In genomic region chr7:452230-452751, GRCh38 we compare ENCODE assay signal across 14 cellular contexts.
DNase-seq lines count a peak whose midpoint lies in the region; ATAC-seq, FAIRE-seq and TF ChIP-seq lines count a peak whose summit lies in the region.
"Had no signal": no experiment of that assay in that cellular context is flagged by ENCODE, and none has a peak within 500 bp of the region (broad histone marks: within the 10 kb centered on the region; RNA-seq: fewer than 3 reads in every experiment).

No MANE protein-coding gene starts in this region.

- peak overlapping the region; percentile 58; the same call in 1 of the 2 replicates for H4K8ac ChIP-seq in H1 (ENCODE audit: extremely low read depth, insufficient read depth, low read length)

- no peak overlapping the region for H2AK5ac ChIP-seq in H1 (ENCODE audit: low read depth, low read length)

- H2AFZ ChIP-seq in H1 (ENCODE audit: low read length), result peak overlapping the region; percentile 14; the same call in 1 of the 2 replicates

- TF ChIP-seq EP300 in H1 (IDR thresholded peaks at IDR 0.05; ENCODE audit: borderline replicate concordance in 1 of 2, low read depth in 2 of 2, low read length in 2 of 2), result no peak

- POLR2A ChIA-PET in H1 (lab: Charles Lee; ENCODE audit: partially characterized antibody), result interaction anchor here (0.6 to 1.0 kb wide), 2 partner anchors 8 to 31 kb away, joined by 3 read pairs; no protein-coding TSS in a partner anchor

- peak overlapping the region; percentile 93 for H3K18ac ChIP-seq in H1 (ENCODE audit: extremely low read depth, low read length)

- peak; percentile 43 to 68 for ATAC-seq in left cardiac atrium
- peak; percentile 44 to 66 for ATAC-seq in lower lobe of right lung
- no peak for ATAC-seq in HG03139 (IDR thresholded peaks at IDR 0.05; ENCODE audit: unreplicated experiment)
- no peak for ATAC-seq in GM18517 (IDR thresholded peaks at IDR 0.05; ENCODE audit: unreplicated experiment)
- no peak for ATAC-seq in GM18870 (IDR thresholded peaks at IDR 0.05; ENCODE audit: unreplicated experiment)

- H3K9ac ChIP-seq in H1 (replicated peaks in 1 of 4; ENCODE audit: extremely low read depth in 1 of 4, low read depth in 3 of 4, low read length in 3 of 4), result no peak overlapping the region; a peak in 1 of 7 replicates

- H3K4ac ChIP-seq in H1 (replicated peaks; ENCODE audit: insufficient read length, low read depth, low read length), result peak overlapping the region; percentile 83

- H3K14ac ChIP-seq in H1 (ENCODE audit: insufficient read length), result no peak overlapping the region

- TF ChIP-seq POLR2A in H1 (IDR thresholded peaks at IDR 0.05; ENCODE audit: control extremely low read depth in 1 of 2, low read depth in 2 of 2, low read length in 2 of 2), result no peak

- H3K9me3 ChIP-seq in right atrium auricular region (no peaks in the 10 kb centered on the region), H1 (ENCODE audit: insufficient read depth in 2 of 2, low read depth in 1 of 2, low read length in 1 of 2) (no peaks in the 10 kb centered on the region), lower lobe of right lung (no peaks in the 10 kb centered on the region)
- H3K9me3 ChIP-seq: colonic mucosa, gastrocnemius medialis had no signal

- peaks cover 1% of the 10 kb centered on the region; the same call in 1 of the 2 replicates for H3K23me2 ChIP-seq in H1 (ENCODE audit: low read depth, low read length)

- no peaks in the 10 kb centered on the region for H4K20me1 ChIP-seq in H1 (replicated peaks in 1 of 2; ENCODE audit: control insufficient read depth in 1 of 2, insufficient read depth in 2 of 2, low read length in 2 of 2)

- CTCF ChIA-PET in H1 (lab: Charles Lee; ENCODE audit: partially characterized antibody), result interaction anchor here (0.6 to 1.0 kb wide), 2 partner anchors 24 to 62 kb away, joined by 3 read pairs; no protein-coding TSS in a partner anchor

- no peak for TF ChIP-seq RAD21 in H1 (IDR thresholded peaks at IDR 0.05 in 1 of 2, conservative IDR thresholded peaks at IDR 0.05 in 1 of 2; ENCODE audit: low read depth in 2 of 2, low read length in 2 of 2)

- peak overlapping the region; percentile 52 for H2BK120ac ChIP-seq in H1 (replicated peaks; ENCODE audit: low read depth, low read length)

- peak overlapping the region; percentile 76 for H4K91ac ChIP-seq in H1 (replicated peaks; ENCODE audit: insufficient read length, low read length)

- no peak overlapping the region for H3K56ac ChIP-seq in H1 (replicated peaks; ENCODE audit: insufficient read length, low read depth, low read length)

- H3K79me2 ChIP-seq in H1 (ENCODE audit: control insufficient read depth in 1 of 2, insufficient read depth in 2 of 2, low read length in 2 of 2), result no peaks in the 10 kb centered on the region

- H2BK15ac ChIP-seq in H1 (ENCODE audit: low read length), result peak overlapping the region; percentile 92; the same call in 1 of the 2 replicates

- H3K4me3 ChIP-seq in right atrium auricular region, result no peak overlapping the region
- H3K4me3 ChIP-seq in H1 (ENCODE audit: extremely low read depth in 1 of 4, insufficient read depth in 2 of 4, low read depth in 3 of 4, low read length in 4 of 4), result peak overlapping the region in 2 of 4 experiments; percentile 19 to 56; a peak in 4 of 8 replicates
- H3K4me3 ChIP-seq in lower lobe of right lung, result no peak overlapping the region
- H3K4me3 ChIP-seq: colonic mucosa, gastrocnemius medialis had no signal

- peak overlapping the region; percentile 18 for H4K5ac ChIP-seq in H1 (ENCODE audit: insufficient read length, low read depth, low read length)

- FAIRE-seq in H1 (lab: Jason Lieb, UNC), result no peak
- FAIRE-seq: small intestine had no signal

- no peak overlapping the region for H3K23ac ChIP-seq in H1 (ENCODE audit: insufficient read length)

- peak overlapping the region; percentile 96; the same call in 1 of the 2 replicates for H2BK12ac ChIP-seq in H1 (ENCODE audit: low read depth, low read length)

- TF ChIP-seq CTCF in right atrium auricular region (IDR thresholded peaks at IDR 0.05) (no peak), H1 (IDR thresholded peaks at IDR 0.05; ENCODE audit: control extremely low read depth in 1 of 3, insufficient read depth in 1 of 3, low read depth in 1 of 3, low read length in 3 of 3) (no peak), lower lobe of right lung (IDR thresholded peaks at IDR 0.05) (no peak)

- intact Hi-C loops in left cardiac atrium (cut with DNase I) (no loop called here), lower lobe of right lung (cut with DNase I) (no loop called here)

- H3K4me2 ChIP-seq in H1 (ENCODE audit: insufficient read depth in 1 of 2, low read depth in 2 of 2, low read length in 2 of 2), result peak overlapping the region; percentile 66 to 86

- peak overlapping the region; percentile 93; the same call in 1 of the 2 replicates for H2BK20ac ChIP-seq in H1 (ENCODE audit: low read length)

- no peaks in the 10 kb centered on the region for H3K79me1 ChIP-seq in H1 (ENCODE audit: low read depth, low read length)

- DNase-seq in left cardiac atrium, result no peak
- no peak for DNase-seq in right atrium auricular region (ENCODE audit: low spot score)
- DNase-seq in H1 (ENCODE audit: low read depth in 1 of 2, low spot score in 2 of 2), result peak; percentile 15 to 73
- DNase-seq in lower lobe of right lung, result no peak
- no peak for DNase-seq in NCI-H128 (lab: John Stamatoyannopoulos, UW; ENCODE audit: unreplicated experiment)
- DNase-seq: colonic mucosa, gastrocnemius medialis, Kasumi-1, SIG-M5, small intestine had no signal

- H3K27ac ChIP-seq in right atrium auricular region (no peak overlapping the region), H1 (ENCODE audit: low read depth, low read length) (no peak overlapping the region), lower lobe of right lung (no peak overlapping the region)
- H3K27ac ChIP-seq: colonic mucosa, gastrocnemius medialis, VCaP had no signal

- 25% methylated on average over 22 of the region's 30 CpGs; no CpG with 5 or more reads in 1 of the 2 experiments for WGBS in H1 (ENCODE audit: extremely low coverage in 1 of 2, insufficient coverage in 1 of 2, insufficient read length in 1 of 2, insufficient replicate concordance in 2 of 2, low coverage in 1 of 2, low lambda C conversion rate in 2 of 2, missing lambda C conversion rate in 1 of 2), 2 experiments

- H3K27me3 ChIP-seq in right atrium auricular region (no peaks in the 10 kb centered on the region), H1 (replicated peaks in 1 of 4; ENCODE audit: control insufficient read depth in 3 of 4, extremely low read depth in 1 of 4, insufficient read depth in 3 of 4, low read length in 3 of 4) (peaks cover 2 to 19% (median 11%) of the 10 kb centered on the region in 4 experiments; a peak in 5 of 7 replicates), lower lobe of right lung (ENCODE audit: low read depth) (peaks cover 21% of the 10 kb centered on the region)

- H2BK5ac ChIP-seq in H1 (ENCODE audit: low read depth, low read length), result peak overlapping the region; percentile 15; the same call in 1 of the 2 replicates

- peaks cover 0 to 28% of the 10 kb centered on the region in 2 donors for H3K4me1 ChIP-seq in right atrium auricular region
- H3K4me1 ChIP-seq in H1 (replicated peaks in 1 of 4; ENCODE audit: control insufficient read depth in 3 of 4, insufficient read depth in 4 of 4, low read length in 3 of 4), result peaks cover 0 to 28% (median 12%) of the 10 kb centered on the region in 4 experiments; a peak in 5 of 7 replicates
- peaks cover 16% of the 10 kb centered on the region for H3K4me1 ChIP-seq in lower lobe of right lung

- H3K36me3 ChIP-seq in right atrium auricular region (no peaks in the 10 kb centered on the region), H1 (ENCODE audit: control insufficient read depth in 2 of 4, insufficient read depth in 4 of 4, low read length in 3 of 4) (no peaks in the 10 kb centered on the region), lower lobe of right lung (no peaks in the 10 kb centered on the region)
- H3K36me3 ChIP-seq: colonic mucosa, gastrocnemius medialis had no signal

TF ChIP-seq in H1, 55 proteins besides CTCF, POLR2A, EP300 and RAD21:
- TF ChIP-seq MAX (IDR thresholded peaks at IDR 0.05) (peak; percentile 34; the same call in 1 of the 2 replicates), GABPA (IDR thresholded peaks at IDR 0.05; ENCODE audit: borderline replicate concordance, insufficient read depth, low read length) (0 out of 2 replicates have a peak, but pooled peaks have one; percentile 68), EGR1 (IDR thresholded peaks at IDR 0.05; ENCODE audit: borderline replicate concordance, low read depth, low read length) (0 out of 2 replicates have a peak, but pooled peaks have one; percentile 46), HDAC2 (IDR thresholded peaks at IDR 0.05; ENCODE audit: borderline replicate concordance in 1 of 2, low read depth in 2 of 2, low read length in 2 of 2) (peak in 1 of 2 experiments; percentile 43; a peak in 1 of 4 replicates), TEAD4 (IDR thresholded peaks at IDR 0.05; ENCODE audit: low read depth, low read length) (peak; percentile 18; the same call in 1 of the 2 replicates), CREB1 (IDR thresholded peaks at IDR 0.05) (0 out of 2 replicates have a peak, but pooled peaks have one; percentile 15), CTBP2 (IDR thresholded peaks at IDR 0.05; ENCODE audit: borderline replicate concordance, insufficient read depth, insufficient read length, low read length) (no peak), KDM1A (IDR thresholded peaks at IDR 0.05; ENCODE audit: borderline replicate concordance, low read length) (peak; percentile 92), YY1 (IDR thresholded peaks at IDR 0.05; ENCODE audit: low read depth, low read length) (0 out of 2 replicates have a peak, but pooled peaks have one; percentile 27), TAF7 (optimal IDR thresholded peaks at IDR 0.05; ENCODE audit: borderline replicate concordance, low read depth, low read length) (no peak), JUN (IDR thresholded peaks at IDR 0.05; ENCODE audit: low read depth, low read length) (no peak), NRF1 (IDR thresholded peaks at IDR 0.05; ENCODE audit: low read depth, low read length) (no peak), JUND (IDR thresholded peaks at IDR 0.05; ENCODE audit: low read length) (no peak)

Comparison
In these comparisons a context has a peak if more than half of its experiments do, and no peak if none do; other contexts are left out.
1. ATAC-seq: peak in left cardiac atrium (2 of 2) and lower lobe of right lung (2 of 2); none in HG03139 (single experiment), GM18517 (single experiment) and GM18870 (single experiment).
2. DNase-seq: peak in H1 (2 of 2); none in left cardiac atrium (single experiment), right atrium auricular region (single experiment), lower lobe of right lung (single experiment) and NCI-H128 (single experiment).